In the genomic region with DNA sequence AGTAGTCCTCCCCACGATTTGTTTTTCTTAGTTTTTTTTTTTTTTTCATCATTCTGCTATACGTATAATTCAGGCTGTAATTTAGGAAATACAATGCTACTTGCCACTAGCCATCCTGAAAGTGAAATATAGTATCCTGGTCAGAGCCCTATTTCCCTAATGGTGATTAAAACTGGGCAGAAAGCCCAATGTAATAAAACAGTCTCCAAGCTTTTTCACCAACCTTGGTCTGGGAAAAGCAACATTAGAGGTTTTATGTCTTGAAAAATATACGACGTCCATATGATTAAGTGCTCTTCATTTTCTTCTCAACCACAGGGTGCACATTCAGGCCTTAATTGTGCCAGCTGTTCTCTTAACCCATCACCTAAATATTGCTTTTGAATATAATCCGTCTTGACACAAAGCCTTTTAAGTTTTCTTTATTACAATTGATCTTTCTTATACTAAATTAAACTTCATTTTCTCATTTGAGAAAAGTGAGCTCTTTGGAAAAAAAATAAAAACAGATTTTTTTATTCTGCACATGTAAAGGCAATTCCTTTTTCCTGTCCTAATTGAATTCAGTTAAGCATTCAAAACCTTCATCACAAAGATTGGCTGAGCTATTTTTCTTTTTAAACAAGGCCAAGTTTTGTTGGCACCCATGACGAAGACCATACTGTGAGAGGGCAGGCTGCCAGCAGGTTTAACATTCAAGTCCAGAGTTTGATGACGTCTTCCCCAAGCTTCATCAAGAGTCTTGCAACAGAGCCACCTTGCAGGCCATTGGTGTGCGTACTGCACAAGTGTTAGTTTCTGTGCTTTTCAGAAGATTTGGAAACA, we compare ENCODE assay signal across 11 cellular contexts.
DNase-seq lines count a peak whose midpoint lies in the region; ATAC-seq and TF ChIP-seq lines count a peak whose summit lies in the region.
"Had no signal": no experiment of that assay in that cellular context is flagged by ENCODE, and none has a peak within 500 bp of the region (broad histone marks: within the 10 kb centered on the region; RNA-seq: fewer than 3 reads in every experiment).

No MANE protein-coding gene starts in this region.

- intact Hi-C loops in posterior cingulate gyrus (cut with DNase I) = no loop called here

- TF ChIP-seq CTCF in choroid plexus epithelial cell (conservative IDR thresholded peaks at IDR 0.05; ENCODE audit: low read depth, low read length) = no peak

- no peak overlapping the region for H3K4me3 ChIP-seq in choroid plexus epithelial cell (ENCODE audit: low read depth, low read length)
- H3K4me3 ChIP-seq: ascending aorta had no signal

- CTCF ChIA-PET in HEK293T (lab: Yijun Ruan, JAX) = no interaction called here

- POLR2A ChIA-PET in HEK293T (lab: Yijun Ruan, JAX) = interaction anchor here (0.6 to 1.0 kb wide), 2 partner anchors 9 to 20 kb away, joined by 3 read pairs; no protein-coding TSS in a partner anchor

- no peak for ATAC-seq in HG02938 (IDR thresholded peaks at IDR 0.05; ENCODE audit: unreplicated experiment)
- no peak for ATAC-seq in HG03354 (IDR thresholded peaks at IDR 0.05; ENCODE audit: poor library complexity, severe bottlenecking, unreplicated experiment)

- DNase-seq in HEK293T (ENCODE audit: extremely low spot score) = peak; percentile 37
- DNase-seq in NCI-H345 (lab: John Stamatoyannopoulos, UW) = peak; percentile 84
- DNase-seq in choroid plexus epithelial cell (ENCODE audit: low read depth) = peak; percentile 97
- peak in 8 of 10 donors; percentile 23 to 85 (median 44) for DNase-seq in posterior cingulate gyrus
- DNase-seq in effector CD4-positive, alpha-beta T cell = no peak
- no peak for DNase-seq in CD1c-positive myeloid dendritic cell (ENCODE audit: extremely low spot score)
- DNase-seq: activated CD4-positive, alpha-beta memory T cell treated with anti-CD3 and anti-CD28 coated beads for 36 hours; GF-D8 had no signal

TF ChIP-seq in HEK293T, 16 proteins besides CTCF, POLR2A, EP300 and RAD21:
- TF ChIP-seq NFRKB (IDR thresholded peaks at IDR 0.05) = no peak
- TF ChIP-seq SP1 (IDR thresholded peaks at IDR 0.05) = no peak
- peak; percentile 88 for TF ChIP-seq CTBP1 (IDR thresholded peaks at IDR 0.05; ENCODE audit: borderline replicate concordance)
- peak; percentile 98 for TF ChIP-seq ZNF384 (IDR thresholded peaks at IDR 0.05)
- TF ChIP-seq FOXK2 (IDR thresholded peaks at IDR 0.05) = no peak
- TF ChIP-seq PKNOX1 (IDR thresholded peaks at IDR 0.05) = peak; percentile 94
- no peak for TF ChIP-seq FOXA1 (IDR thresholded peaks at IDR 0.05)
- TF ChIP-seq HDGF (IDR thresholded peaks at IDR 0.05; ENCODE audit: borderline replicate concordance) = no peak
- 0 out of 2 replicates have a peak, but pooled peaks have one; percentile 10 for TF ChIP-seq ELF4 (IDR thresholded peaks at IDR 0.05)
- TF ChIP-seq FOXM1 (IDR thresholded peaks at IDR 0.05; ENCODE audit: borderline replicate concordance) = no peak
- no peak for TF ChIP-seq ARNT (IDR thresholded peaks at IDR 0.05)
- no peak for TF ChIP-seq BHLHE40 (IDR thresholded peaks at IDR 0.05; ENCODE audit: borderline replicate concordance)

Comparison
In these comparisons a context has a peak if more than half of its experiments do, and no peak if none do; other contexts are left out.
1. DNase-seq: peak in HEK293T (single experiment), NCI-H345 (single experiment), choroid plexus epithelial cell (single experiment) and posterior cingulate gyrus (8 of 10); none in effector CD4-positive, alpha-beta T cell (single experiment) and CD1c-positive myeloid dendritic cell (single experiment).